8 cellular contexts compared by ENCODE assay signal in genomic region chr1:206575165-206575893, GRCh38. TPM values are rescaled to one million over a fixed set of nuclear protein-coding genes. Genes with fewer than 3 reads are reported as not detected.
A peak's percentile ranks its signal among the peaks of the same experiment; 100 is the strongest.
DNase-seq lines count a peak whose midpoint lies in the region; ATAC-seq lines count a peak whose summit lies in the region.

No MANE protein-coding gene starts in this region.

- peak; percentile 75 for ATAC-seq in Right ventricle myocardium superior (ENCODE audit: poor library complexity)
- ATAC-seq in stimulated activated naive B cell treated with anti-CD40 and anti-IgM and Interleukin-4, amounts not matched to agents 10 μg/mL and 1 μg/mL and 100 μg/mL, for 72 hours (replicated peaks): peak; percentile 46 to 49
- no peak for ATAC-seq in HG02763 (IDR thresholded peaks at IDR 0.05; ENCODE audit: unreplicated experiment)

- no peaks in the 10 kb centered on the region for H3K9me3 Mint-ChIP-seq in IgD-negative memory B cell
- no peaks in the 10 kb centered on the region for H3K9me3 Mint-ChIP-seq in activated T-cell treated with anti-CD3 and anti-CD28 coated beads, Interleukin-2, amount 50 U/mL, for 24 hours
- H3K9me3 Mint-ChIP-seq in stimulated activated naive B cell treated with anti-CD40 and anti-IgM and Interleukin-4, amounts not matched to agents 10 μg/mL and 1 μg/mL and 100 μg/mL, for 72 hours: no peaks in the 10 kb centered on the region

- H3K27me3 Mint-ChIP-seq in IgD-negative memory B cell: no peaks in the 10 kb centered on the region
- H3K27me3 Mint-ChIP-seq in activated T-cell treated with anti-CD3 and anti-CD28 coated beads, Interleukin-2, amount 50 U/mL, for 24 hours: no peaks in the 10 kb centered on the region
- H3K27me3 Mint-ChIP-seq in stimulated activated naive B cell treated with anti-CD40 and anti-IgM and Interleukin-4, amounts not matched to agents 10 μg/mL and 1 μg/mL and 100 μg/mL, for 72 hours: no peaks in the 10 kb centered on the region

- in situ Hi-C loops in G401 (cut with HindIII; ENCODE audit: low sequenced_read_pairs): no loop called here

- no peaks in the 10 kb centered on the region for H3K36me3 Mint-ChIP-seq in IgD-negative memory B cell
- H3K36me3 Mint-ChIP-seq in activated T-cell treated with anti-CD3 and anti-CD28 coated beads, Interleukin-2, amount 50 U/mL, for 24 hours (ENCODE audit: low read depth): peaks cover 94% of the 10 kb centered on the region
- peaks cover 56 to 74% of the 10 kb centered on the region in 2 donors for H3K36me3 Mint-ChIP-seq in stimulated activated naive B cell treated with anti-CD40 and anti-IgM and Interleukin-4, amounts not matched to agents 10 μg/mL and 1 μg/mL and 100 μg/mL, for 72 hours

- peak overlapping the region; percentile 93 to 99 (median 96) for H3K27ac Mint-ChIP-seq in IgD-negative memory B cell
- peak overlapping the region; percentile 100 for H3K27ac Mint-ChIP-seq in activated T-cell treated with anti-CD3 and anti-CD28 coated beads, Interleukin-2, amount 50 U/mL, for 24 hours
- peak overlapping the region; percentile 99 for H3K27ac Mint-ChIP-seq in stimulated activated naive B cell treated with anti-CD40 and anti-IgM and Interleukin-4, amounts not matched to agents 10 μg/mL and 1 μg/mL and 100 μg/mL, for 72 hours

- DNase-seq in DMS 273 treated with DMSO at 0.1 percent for 48 hours (lab: John Stamatoyannopoulos, UW) (peak; percentile 23), Right ventricle myocardium superior (no peak), G401 (ENCODE audit: low spot score) (no peak), NCI-H1694 treated with DMSO at 0.1 percent for 48 hours (lab: John Stamatoyannopoulos, UW) (no peak)
- peak; percentile 45 for DNase-seq in activated T-cell treated with anti-CD3 and anti-CD28 coated beads, Interleukin-2, amount 50 U/mL, for 24 hours
- peak; percentile 44 for DNase-seq in stimulated activated naive B cell treated with anti-CD40 and anti-IgM and Interleukin-4, amounts not matched to agents 10 μg/mL and 1 μg/mL and 100 μg/mL, for 72 hours

- intact Hi-C loops in Right ventricle myocardium superior (cut with DNase I): no loop called here

- H3K4me3 Mint-ChIP-seq in IgD-negative memory B cell: peak overlapping the region; percentile 72 to 91 (median 79)
- H3K4me3 Mint-ChIP-seq in activated T-cell treated with anti-CD3 and anti-CD28 coated beads, Interleukin-2, amount 50 U/mL, for 24 hours: peak overlapping the region; percentile 67
- peak overlapping the region; percentile 46 to 77 for H3K4me3 Mint-ChIP-seq in stimulated activated naive B cell treated with anti-CD40 and anti-IgM and Interleukin-4, amounts not matched to agents 10 μg/mL and 1 μg/mL and 100 μg/mL, for 72 hours

- H3K4me1 Mint-ChIP-seq in IgD-negative memory B cell: peaks cover 65 to 89% (median 73%) of the 10 kb centered on the region in 3 donors
- H3K4me1 Mint-ChIP-seq in activated T-cell treated with anti-CD3 and anti-CD28 coated beads, Interleukin-2, amount 50 U/mL, for 24 hours (ENCODE audit: low read depth): peaks cover 99% of the 10 kb centered on the region
- H3K4me1 Mint-ChIP-seq in stimulated activated naive B cell treated with anti-CD40 and anti-IgM and Interleukin-4, amounts not matched to agents 10 μg/mL and 1 μg/mL and 100 μg/mL, for 72 hours: peaks cover 71 to 99% of the 10 kb centered on the region in 2 donors

RNA-seq across cellular contexts. Expression of gene EIF2D, which starts 36.9 kb away (rescaled TPM):
- 40.4 TPM for polyA plus RNA-seq in IgD-negative memory B cell
- 24.9 TPM for total RNA-seq in Right ventricle myocardium superior
- 58.2 and 63.7 TPM in 2 replicates for total RNA-seq in G401 (2014; rRNA removed; shearing (Covaris generic))

Comparison
In these comparisons a context has a peak if more than half of its experiments do, and no peak if none do; other contexts are left out.
1. DNase-seq: peak in DMS 273 treated with DMSO at 0.1 percent for 48 hours (single experiment), activated T-cell treated with anti-CD3 and anti-CD28 coated beads, Interleukin-2, amount 50 U/mL, for 24 hours (single experiment) and stimulated activated naive B cell treated with anti-CD40 and anti-IgM and Interleukin-4, amounts not matched to agents 10 μg/mL and 1 μg/mL and 100 μg/mL, for 72 hours (single experiment); none in Right ventricle myocardium superior (single experiment), G401 (single experiment) and NCI-H1694 treated with DMSO at 0.1 percent for 48 hours (single experiment).
2. Peak in every context shown above with its lines, with median percentiles within 50 percentile points of each other: H3K27ac Mint-ChIP-seq and H3K4me3 Mint-ChIP-seq.